ENCODE assay signal across 8 cellular contexts in genomic region chr14:51846631-51847488, GRCh38. TPM values are rescaled to one million over a fixed set of nuclear protein-coding genes. Genes with fewer than 3 reads are reported as not detected.
DNase-seq lines count a peak whose midpoint lies in the region; ATAC-seq and TF ChIP-seq lines count a peak whose summit lies in the region.

No MANE protein-coding gene starts in this region.

- TF ChIP-seq POLR2A in Raji (IDR thresholded peaks at IDR 0.05; ENCODE audit: insufficient read depth, low read depth, low read length), result peak; percentile 76

- peaks cover 46 to 73% (median 52%) of the 10 kb centered on the region in 4 donors for H3K4me1 Mint-ChIP-seq in CD4-positive, alpha-beta memory T cell

- H3K27me3 ChIP-seq in CD4-positive, alpha-beta memory T cell (ENCODE audit: insufficient read depth, low read length), result no peaks in the 10 kb centered on the region
- H3K27me3 ChIP-seq in right cardiac atrium (ENCODE audit: control insufficient read depth, insufficient read depth), result no peaks in the 10 kb centered on the region

- POLR2A ChIA-PET in CD4-positive, alpha-beta memory T cell (lab: Charles Lee; ENCODE audit: partially characterized antibody), result interaction anchor here (0.6 to 8.3 kb wide), 36 partner anchors 12 to 1306 kb away, joined by 3 to 285 read pairs (median 5); partner anchors contain the start of genes DDHD1, GNG2, PTGER2 and RTRAF

- peak overlapping the region; percentile 85 to 98 (median 91) for H3K4me3 Mint-ChIP-seq in CD4-positive, alpha-beta memory T cell

- H3K27ac ChIP-seq in CD4-positive, alpha-beta memory T cell (ENCODE audit: low read depth, low read length), result peak overlapping the region; percentile 92
- H3K27ac ChIP-seq in right cardiac atrium (ENCODE audit: low read length), result peak overlapping the region; percentile 5

- WGBS in right cardiac atrium, result 19% methylated on average over 16 of the region's 16 CpGs

- CTCF ChIA-PET in CD4-positive, alpha-beta memory T cell (lab: Charles Lee; ENCODE audit: partially characterized antibody), result interaction anchor here (0.6 to 2.1 kb wide), 13 partner anchors 8 to 132 kb away, joined by 3 to 25 read pairs (median 3); partner anchors contain the start of gene GNG2

- intact Hi-C loops in CD4-positive, alpha-beta memory T cell (cut with micrococcal nuclease), result loop anchor here (1.0 to 5.0 kb wide), 10 partner anchors 13 to 1985 kb away; partner anchors contain the start of genes FRMD6, GNG2, GPR137C and RTRAF
- intact Hi-C loops in right cardiac atrium (cut with DNase I), result no loop called here

- H3K36me3 Mint-ChIP-seq in CD4-positive, alpha-beta memory T cell, result peaks cover 0 to 7% of the 10 kb centered on the region in 2 donors

- ATAC-seq in GM19397 (IDR thresholded peaks at IDR 0.05; ENCODE audit: unreplicated experiment) (peak; percentile 78), HG03571 (IDR thresholded peaks at IDR 0.05; ENCODE audit: unreplicated experiment) (peak; percentile 74), right cardiac atrium (peak; percentile 73 to 83)

- peak; percentile 92 to 99 (median 96) for DNase-seq in CD4-positive, alpha-beta memory T cell
- peak; percentile 79 for DNase-seq in activated naive CD4-positive, alpha-beta T cell treated with anti-CD3 and anti-CD28 coated beads, Interleukin-2, amount 50 U/mL, for 16 hours
- peak; percentile 28 to 74 (median 65) for DNase-seq in right cardiac atrium
- DNase-seq in retina, result peak; percentile 91
- no peak for DNase-seq in NCI-H526 (lab: John Stamatoyannopoulos, UW)

- peak overlapping the region; percentile 14 to 72 for H3K4me3 ChIP-seq in CD4-positive, alpha-beta memory T cell (ENCODE audit: low read length in 2 of 2)
- peak overlapping the region; percentile 12 for H3K4me3 ChIP-seq in right cardiac atrium (ENCODE audit: low read length)

- H3K36me3 ChIP-seq in CD4-positive, alpha-beta memory T cell (ENCODE audit: insufficient read depth, low read length), result no peaks in the 10 kb centered on the region

- peaks cover 0 to 7% (median 2%) of the 10 kb centered on the region in 8 donors for H3K9me3 Mint-ChIP-seq in CD4-positive, alpha-beta memory T cell

- H3K27me3 Mint-ChIP-seq in CD4-positive, alpha-beta memory T cell, result peaks cover 2% of the 10 kb centered on the region in 2 donors

- peaks cover 51% of the 10 kb centered on the region for H3K4me1 ChIP-seq in CD4-positive, alpha-beta memory T cell (ENCODE audit: insufficient read depth, low read length)
- peaks cover 3% of the 10 kb centered on the region for H3K4me1 ChIP-seq in right cardiac atrium (ENCODE audit: control insufficient read depth, insufficient read depth, low read length)

- no peaks in the 10 kb centered on the region for H3K9me3 ChIP-seq in CD4-positive, alpha-beta memory T cell (ENCODE audit: control insufficient read depth in 1 of 2, low read length in 2 of 2)
- no peaks in the 10 kb centered on the region for H3K9me3 ChIP-seq in right cardiac atrium (ENCODE audit: control insufficient read depth, low read length)

- peak overlapping the region; percentile 98 to 100 (median 99) for H3K27ac Mint-ChIP-seq in CD4-positive, alpha-beta memory T cell

RNA-seq across cellular contexts. Expression of gene GNG2, which starts 13.6 kb away (rescaled TPM):
- total RNA-seq in CD4-positive, alpha-beta memory T cell, result 10 to 100 TPM; 81.3 to 84.8 TPM
- 100 to 1,000 TPM; 159 to 177 TPM for polyA plus RNA-seq in CD4-positive, alpha-beta memory T cell
- total RNA-seq in right cardiac atrium, result 10 to 100 TPM; 13.0 to 18.2 (median 16.1) TPM
- 6.7 TPM for polyA plus RNA-seq in right cardiac atrium

Comparison
In these comparisons a context has a peak if more than half of its experiments do, and no peak if none do; other contexts are left out.
1. DNase-seq: peak in CD4-positive, alpha-beta memory T cell (5 of 5), activated naive CD4-positive, alpha-beta T cell treated with anti-CD3 and anti-CD28 coated beads, Interleukin-2, amount 50 U/mL, for 16 hours (single experiment), right cardiac atrium (3 of 3) and retina (single experiment); none in NCI-H526 (0 of 2).
2. RNA of gene GNG2, which starts 13.6 kb away (total RNA-seq): 81.3 to 84.8 TPM in CD4-positive, alpha-beta memory T cell; 13.0 to 18.2 TPM in right cardiac atrium; every median in the first group is over 4 times any median in the second.
3. Peak in every context shown above with its lines, with median percentiles within 50 percentile points of each other: ATAC-seq.